26 cellular contexts compared by ENCODE assay signal in genomic region chr3:193396451-193397244, GRCh38. TPM values are rescaled to one million over a fixed set of nuclear protein-coding genes. Genes with fewer than 3 reads are reported as not detected.
"Had no signal": no experiment of that assay in that cellular context is flagged by ENCODE, and none has a peak within 500 bp of the region (broad histone marks: within the 10 kb centered on the region; RNA-seq: fewer than 3 reads in every experiment).

No MANE protein-coding gene starts in this region.

- H3K36me3 ChIP-seq: adrenal gland, heart left ventricle, transverse colon had no signal

- H3K27me3 Mint-ChIP-seq: activated CD8-positive, alpha-beta memory T cell treated with anti-CD3 and anti-CD28 coated beads, Interleukin-2, amount 10 ng/mL, durations not matched to agents 7 days and 5 days; dendritic cell treated with granulocyte-macrophage colony-stimulating factor and Interleukin-4, amounts not matched to agents 40 ng/mL and 50 ng/mL, for 4 days had no signal

- ATAC-seq: activated CD8-positive, alpha-beta memory T cell treated with anti-CD3 and anti-CD28 coated beads, Interleukin-2, amount 10 ng/mL, durations not matched to agents 7 days and 5 days; SK-N-SH treated with all-trans-retinoic acid at 6 μM for 48 hours had no signal

- H3K4me3 ChIP-seq: adrenal gland, heart left ventricle, skin epidermis, transverse colon had no signal

- DNase-seq: activated CD4-positive, alpha-beta T cell treated with anti-CD3 and anti-CD28 coated beads, Interleukin-2, amount 50 U/mL, for 48 hours; activated CD8-positive, alpha-beta memory T cell treated with anti-CD3 and anti-CD28 coated beads, Interleukin-2, amount 10 ng/mL, durations not matched to agents 7 days and 5 days; activated effector memory CD4-positive, alpha-beta T cell treated with anti-CD3 and anti-CD28 coated beads, Interleukin-2, amount 50 U/mL, for 16 hours; activated T-cell treated with anti-CD3 and anti-CD28 coated beads, Interleukin-2, amount 50 U/mL, for 1 hour; adrenal gland; cerebellar nuclear complex; effector memory CD4-positive, alpha-beta T cell; heart left ventricle; left cardiac atrium; mammary epithelial cell; posterior cingulate gyrus; retina; stimulated activated CD4-positive, alpha-beta T cell treated with anti-CD3 and anti-CD28 coated beads, Interleukin-4, amount 100 ng/mL, for 24 hours; stimulated activated CD8-positive, alpha-beta memory T cell treated with anti-CD3 and anti-CD28 coated beads, Interleukin-4, amount 100 ng/mL, for 48 hours; stimulated activated naive CD4-positive, alpha-beta T cell treated with Interleukin-2 at 50 U/mL for 16 hours; substantia nigra; T-helper 1 cell; transverse colon had no signal

- H3K27ac ChIP-seq: adrenal gland, heart left ventricle, skin epidermis, transverse colon, VCaP had no signal

- H3K36me3 Mint-ChIP-seq: activated CD8-positive, alpha-beta memory T cell treated with anti-CD3 and anti-CD28 coated beads, Interleukin-2, amount 10 ng/mL, durations not matched to agents 7 days and 5 days; activated naive CD4-positive, alpha-beta T cell treated with anti-CD3 and anti-CD28 coated beads, Interleukin-2, amount 50 U/mL, for 24 hours; brain had no signal

- H3K9me3 ChIP-seq: adrenal gland, heart left ventricle, transverse colon had no signal

- H3K4me1 ChIP-seq: adrenal gland, heart left ventricle, transverse colon had no signal

- H3K27ac Mint-ChIP-seq: activated CD8-positive, alpha-beta memory T cell treated with anti-CD3 and anti-CD28 coated beads, Interleukin-2, amount 10 ng/mL, durations not matched to agents 7 days and 5 days; activated naive CD4-positive, alpha-beta T cell treated with anti-CD3 and anti-CD28 coated beads, Interleukin-2, amount 50 U/mL, for 24 hours; dendritic cell treated with granulocyte-macrophage colony-stimulating factor and Interleukin-4, amounts not matched to agents 40 ng/mL and 50 ng/mL, for 4 days had no signal

- H3K27me3 ChIP-seq: adrenal gland, heart left ventricle, transverse colon had no signal

- H3K9me3 Mint-ChIP-seq: activated naive CD4-positive, alpha-beta T cell treated with anti-CD3 and anti-CD28 coated beads, Interleukin-2, amount 50 U/mL, for 24 hours had no signal

- H3K4me3 Mint-ChIP-seq: activated CD8-positive, alpha-beta memory T cell treated with anti-CD3 and anti-CD28 coated beads, Interleukin-2, amount 10 ng/mL, durations not matched to agents 7 days and 5 days; activated naive CD4-positive, alpha-beta T cell treated with anti-CD3 and anti-CD28 coated beads, Interleukin-2, amount 50 U/mL, for 24 hours; brain; dendritic cell treated with granulocyte-macrophage colony-stimulating factor and Interleukin-4, amounts not matched to agents 40 ng/mL and 50 ng/mL, for 4 days; neural crest cell had no signal

- H3K4me1 Mint-ChIP-seq: activated CD8-positive, alpha-beta memory T cell treated with anti-CD3 and anti-CD28 coated beads, Interleukin-2, amount 10 ng/mL, durations not matched to agents 7 days and 5 days; activated naive CD4-positive, alpha-beta T cell treated with anti-CD3 and anti-CD28 coated beads, Interleukin-2, amount 50 U/mL, for 24 hours; neural crest cell had no signal

RNA-seq across cellular contexts. Expression of gene ATP13A5, which starts 18.1 kb away (rescaled TPM):
- total RNA-seq: activated CD8-positive, alpha-beta memory T cell treated with anti-CD3 and anti-CD28 coated beads, Interleukin-2, amount 10 ng/mL, durations not matched to agents 7 days and 5 days; fibroblast of lung; heart left ventricle; left cardiac atrium; neural crest cell; transverse colon had no signal
- polyA plus RNA-seq: adrenal gland, fibroblast of lung, heart left ventricle, mammary epithelial cell had no signal
